ENCODE assay signal across 1 cellular context in the genomic region with DNA sequence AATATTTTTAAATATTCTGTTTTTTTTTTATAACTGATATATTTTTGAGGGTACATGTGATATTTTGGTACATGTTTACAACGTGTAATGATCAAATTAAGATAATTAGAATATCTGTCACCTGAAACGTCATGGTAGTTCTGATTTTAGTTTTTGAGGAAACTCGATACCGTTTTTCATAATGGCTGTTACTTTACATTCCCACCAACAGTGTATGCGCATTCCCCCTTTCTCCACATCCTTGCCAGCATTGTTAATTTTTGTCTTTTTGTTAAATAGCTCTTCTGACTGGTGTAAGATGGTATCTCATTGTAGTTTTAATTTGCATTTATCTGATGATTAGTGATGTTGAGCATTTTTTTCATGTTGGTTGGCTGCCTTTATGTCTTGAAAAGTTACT.
TF ChIP-seq lines count a peak whose summit lies in the region.

No MANE protein-coding gene starts in this region.

TF ChIP-seq in K562, 482 proteins besides CTCF, POLR2A, EP300 and RAD21 (continues in another document):
- TF ChIP-seq, protein P1, sequence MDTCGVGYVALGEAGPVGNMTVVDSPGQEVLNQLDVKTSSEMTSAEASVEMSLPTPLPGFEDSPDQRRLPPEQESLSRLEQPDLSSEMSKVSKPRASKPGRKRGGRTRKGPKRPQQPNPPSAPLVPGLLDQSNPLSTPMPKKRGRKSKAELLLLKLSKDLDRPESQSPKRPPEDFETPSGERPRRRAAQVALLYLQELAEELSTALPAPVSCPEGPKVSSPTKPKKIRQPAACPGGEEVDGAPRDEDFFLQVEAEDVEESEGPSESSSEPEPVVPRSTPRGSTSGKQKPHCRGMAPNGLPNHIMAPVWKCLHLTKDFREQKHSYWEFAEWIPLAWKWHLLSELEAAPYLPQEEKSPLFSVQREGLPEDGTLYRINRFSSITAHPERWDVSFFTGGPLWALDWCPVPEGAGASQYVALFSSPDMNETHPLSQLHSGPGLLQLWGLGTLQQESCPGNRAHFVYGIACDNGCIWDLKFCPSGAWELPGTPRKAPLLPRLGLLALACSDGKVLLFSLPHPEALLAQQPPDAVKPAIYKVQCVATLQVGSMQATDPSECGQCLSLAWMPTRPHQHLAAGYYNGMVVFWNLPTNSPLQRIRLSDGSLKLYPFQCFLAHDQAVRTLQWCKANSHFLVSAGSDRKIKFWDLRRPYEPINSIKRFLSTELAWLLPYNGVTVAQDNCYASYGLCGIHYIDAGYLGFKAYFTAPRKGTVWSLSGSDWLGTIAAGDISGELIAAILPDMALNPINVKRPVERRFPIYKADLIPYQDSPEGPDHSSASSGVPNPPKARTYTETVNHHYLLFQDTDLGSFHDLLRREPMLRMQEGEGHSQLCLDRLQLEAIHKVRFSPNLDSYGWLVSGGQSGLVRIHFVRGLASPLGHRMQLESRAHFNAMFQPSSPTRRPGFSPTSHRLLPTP (IDR thresholded peaks at IDR 0.05; ENCODE audit: borderline replicate concordance, extremely low read depth, insufficient read length), result no peak
- TF ChIP-seq, protein P2, sequence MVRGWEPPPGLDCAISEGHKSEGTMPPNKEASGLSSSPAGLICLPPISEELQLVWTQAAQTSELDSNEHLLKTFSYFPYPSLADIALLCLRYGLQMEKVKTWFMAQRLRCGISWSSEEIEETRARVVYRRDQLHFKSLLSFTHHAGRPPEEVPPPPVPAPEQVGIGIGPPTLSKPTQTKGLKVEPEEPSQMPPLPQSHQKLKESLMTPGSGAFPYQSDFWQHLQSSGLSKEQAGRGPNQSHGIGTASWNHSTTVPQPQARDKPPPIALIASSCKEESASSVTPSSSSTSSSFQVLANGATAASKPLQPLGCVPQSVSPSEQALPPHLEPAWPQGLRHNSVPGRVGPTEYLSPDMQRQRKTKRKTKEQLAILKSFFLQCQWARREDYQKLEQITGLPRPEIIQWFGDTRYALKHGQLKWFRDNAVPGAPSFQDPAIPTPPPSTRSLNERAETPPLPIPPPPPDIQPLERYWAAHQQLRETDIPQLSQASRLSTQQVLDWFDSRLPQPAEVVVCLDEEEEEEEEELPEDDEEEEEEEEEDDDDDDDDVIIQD (CRISPR knock-in tag; IDR thresholded peaks at IDR 0.05), result no peak
- TF ChIP-seq, protein P3, sequence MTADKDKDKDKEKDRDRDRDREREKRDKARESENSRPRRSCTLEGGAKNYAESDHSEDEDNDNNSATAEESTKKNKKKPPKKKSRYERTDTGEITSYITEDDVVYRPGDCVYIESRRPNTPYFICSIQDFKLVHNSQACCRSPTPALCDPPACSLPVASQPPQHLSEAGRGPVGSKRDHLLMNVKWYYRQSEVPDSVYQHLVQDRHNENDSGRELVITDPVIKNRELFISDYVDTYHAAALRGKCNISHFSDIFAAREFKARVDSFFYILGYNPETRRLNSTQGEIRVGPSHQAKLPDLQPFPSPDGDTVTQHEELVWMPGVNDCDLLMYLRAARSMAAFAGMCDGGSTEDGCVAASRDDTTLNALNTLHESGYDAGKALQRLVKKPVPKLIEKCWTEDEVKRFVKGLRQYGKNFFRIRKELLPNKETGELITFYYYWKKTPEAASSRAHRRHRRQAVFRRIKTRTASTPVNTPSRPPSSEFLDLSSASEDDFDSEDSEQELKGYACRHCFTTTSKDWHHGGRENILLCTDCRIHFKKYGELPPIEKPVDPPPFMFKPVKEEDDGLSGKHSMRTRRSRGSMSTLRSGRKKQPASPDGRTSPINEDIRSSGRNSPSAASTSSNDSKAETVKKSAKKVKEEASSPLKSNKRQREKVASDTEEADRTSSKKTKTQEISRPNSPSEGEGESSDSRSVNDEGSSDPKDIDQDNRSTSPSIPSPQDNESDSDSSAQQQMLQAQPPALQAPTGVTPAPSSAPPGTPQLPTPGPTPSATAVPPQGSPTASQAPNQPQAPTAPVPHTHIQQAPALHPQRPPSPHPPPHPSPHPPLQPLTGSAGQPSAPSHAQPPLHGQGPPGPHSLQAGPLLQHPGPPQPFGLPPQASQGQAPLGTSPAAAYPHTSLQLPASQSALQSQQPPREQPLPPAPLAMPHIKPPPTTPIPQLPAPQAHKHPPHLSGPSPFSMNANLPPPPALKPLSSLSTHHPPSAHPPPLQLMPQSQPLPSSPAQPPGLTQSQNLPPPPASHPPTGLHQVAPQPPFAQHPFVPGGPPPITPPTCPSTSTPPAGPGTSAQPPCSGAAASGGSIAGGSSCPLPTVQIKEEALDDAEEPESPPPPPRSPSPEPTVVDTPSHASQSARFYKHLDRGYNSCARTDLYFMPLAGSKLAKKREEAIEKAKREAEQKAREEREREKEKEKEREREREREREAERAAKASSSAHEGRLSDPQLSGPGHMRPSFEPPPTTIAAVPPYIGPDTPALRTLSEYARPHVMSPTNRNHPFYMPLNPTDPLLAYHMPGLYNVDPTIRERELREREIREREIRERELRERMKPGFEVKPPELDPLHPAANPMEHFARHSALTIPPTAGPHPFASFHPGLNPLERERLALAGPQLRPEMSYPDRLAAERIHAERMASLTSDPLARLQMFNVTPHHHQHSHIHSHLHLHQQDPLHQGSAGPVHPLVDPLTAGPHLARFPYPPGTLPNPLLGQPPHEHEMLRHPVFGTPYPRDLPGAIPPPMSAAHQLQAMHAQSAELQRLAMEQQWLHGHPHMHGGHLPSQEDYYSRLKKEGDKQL (CRISPR knock-in tag; IDR thresholded peaks at IDR 0.05; ENCODE audit: borderline replicate concordance), result no peak
- TF ChIP-seq, protein P4, sequence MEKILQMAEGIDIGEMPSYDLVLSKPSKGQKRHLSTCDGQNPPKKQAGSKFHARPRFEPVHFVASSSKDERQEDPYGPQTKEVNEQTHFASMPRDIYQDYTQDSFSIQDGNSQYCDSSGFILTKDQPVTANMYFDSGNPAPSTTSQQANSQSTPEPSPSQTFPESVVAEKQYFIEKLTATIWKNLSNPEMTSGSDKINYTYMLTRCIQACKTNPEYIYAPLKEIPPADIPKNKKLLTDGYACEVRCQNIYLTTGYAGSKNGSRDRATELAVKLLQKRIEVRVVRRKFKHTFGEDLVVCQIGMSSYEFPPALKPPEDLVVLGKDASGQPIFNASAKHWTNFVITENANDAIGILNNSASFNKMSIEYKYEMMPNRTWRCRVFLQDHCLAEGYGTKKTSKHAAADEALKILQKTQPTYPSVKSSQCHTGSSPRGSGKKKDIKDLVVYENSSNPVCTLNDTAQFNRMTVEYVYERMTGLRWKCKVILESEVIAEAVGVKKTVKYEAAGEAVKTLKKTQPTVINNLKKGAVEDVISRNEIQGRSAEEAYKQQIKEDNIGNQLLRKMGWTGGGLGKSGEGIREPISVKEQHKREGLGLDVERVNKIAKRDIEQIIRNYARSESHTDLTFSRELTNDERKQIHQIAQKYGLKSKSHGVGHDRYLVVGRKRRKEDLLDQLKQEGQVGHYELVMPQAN (IDR thresholded peaks at IDR 0.05; ENCODE audit: borderline replicate concordance), result no peak
- TF ChIP-seq ZNF282 (CRISPR knock-in tag; IDR thresholded peaks at IDR 0.05) (no peak), PPARD (CRISPR knock-in tag; IDR thresholded peaks at IDR 0.05) (no peak), ZNF583 (CRISPR knock-in tag; IDR thresholded peaks at IDR 0.05) (no peak), CEBPG (CRISPR knock-in tag; IDR thresholded peaks at IDR 0.05) (no peak), CEBPG (tag; conservative IDR thresholded peaks at IDR 0.05 in 1 of 2, IDR thresholded peaks at IDR 0.05 in 1 of 2) (no peak), RAD51 (IDR thresholded peaks at IDR 0.05; ENCODE audit: borderline replicate concordance, low read depth) (no peak), MAZ (CRISPR knock-in tag; conservative IDR thresholded peaks at IDR 0.05 in 1 of 2, IDR thresholded peaks at IDR 0.05 in 1 of 2) (no peak), LARP7 (IDR thresholded peaks at IDR 0.05) (no peak), FOXM1 (IDR thresholded peaks at IDR 0.05; ENCODE audit: low read depth) (peak; percentile 68), FOXM1 (CRISPR knock-in tag; IDR thresholded peaks at IDR 0.05; ENCODE audit: low read depth) (no peak), RFX5 (IDR thresholded peaks at IDR 0.05; ENCODE audit: low read depth, low read length) (no peak), CCAR2 (IDR thresholded peaks at IDR 0.05; ENCODE audit: low read depth, low read length) (no peak), MYBL2 (IDR thresholded peaks at IDR 0.05; ENCODE audit: low read depth) (peak; percentile 45; the same call in 1 of the 2 replicates), MYBL2 (CRISPR knock-in tag; IDR thresholded peaks at IDR 0.05; ENCODE audit: borderline replicate concordance) (no peak), ZKSCAN1 (IDR thresholded peaks at IDR 0.05; ENCODE audit: low read depth, low read length) (no peak), RBM25 (IDR thresholded peaks at IDR 0.05; ENCODE audit: low read depth, low read length, severe bottlenecking) (peak; percentile 58), PCBP1 (IDR thresholded peaks at IDR 0.05; ENCODE audit: low read depth, low read length, poor library complexity, severe bottlenecking) (no peak), PHTF2 (CRISPR knock-in tag; IDR thresholded peaks at IDR 0.05) (no peak), RBFOX2 (IDR thresholded peaks at IDR 0.05; ENCODE audit: low read depth, low read length) (no peak)
- TF ChIP-seq, protein P5, sequence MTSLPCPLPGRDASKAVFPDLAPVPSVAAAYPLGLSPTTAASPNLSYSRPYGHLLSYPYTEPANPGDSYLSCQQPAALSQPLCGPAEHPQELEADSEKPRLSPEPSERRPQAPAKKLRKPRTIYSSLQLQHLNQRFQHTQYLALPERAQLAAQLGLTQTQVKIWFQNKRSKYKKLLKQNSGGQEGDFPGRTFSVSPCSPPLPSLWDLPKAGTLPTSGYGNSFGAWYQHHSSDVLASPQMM (CRISPR knock-in tag; IDR thresholded peaks at IDR 0.05), result no peak
- TF ChIP-seq, protein P6, sequence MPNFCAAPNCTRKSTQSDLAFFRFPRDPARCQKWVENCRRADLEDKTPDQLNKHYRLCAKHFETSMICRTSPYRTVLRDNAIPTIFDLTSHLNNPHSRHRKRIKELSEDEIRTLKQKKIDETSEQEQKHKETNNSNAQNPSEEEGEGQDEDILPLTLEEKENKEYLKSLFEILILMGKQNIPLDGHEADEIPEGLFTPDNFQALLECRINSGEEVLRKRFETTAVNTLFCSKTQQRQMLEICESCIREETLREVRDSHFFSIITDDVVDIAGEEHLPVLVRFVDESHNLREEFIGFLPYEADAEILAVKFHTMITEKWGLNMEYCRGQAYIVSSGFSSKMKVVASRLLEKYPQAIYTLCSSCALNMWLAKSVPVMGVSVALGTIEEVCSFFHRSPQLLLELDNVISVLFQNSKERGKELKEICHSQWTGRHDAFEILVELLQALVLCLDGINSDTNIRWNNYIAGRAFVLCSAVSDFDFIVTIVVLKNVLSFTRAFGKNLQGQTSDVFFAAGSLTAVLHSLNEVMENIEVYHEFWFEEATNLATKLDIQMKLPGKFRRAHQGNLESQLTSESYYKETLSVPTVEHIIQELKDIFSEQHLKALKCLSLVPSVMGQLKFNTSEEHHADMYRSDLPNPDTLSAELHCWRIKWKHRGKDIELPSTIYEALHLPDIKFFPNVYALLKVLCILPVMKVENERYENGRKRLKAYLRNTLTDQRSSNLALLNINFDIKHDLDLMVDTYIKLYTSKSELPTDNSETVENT (CRISPR knock-in tag; IDR thresholded peaks at IDR 0.05), result no peak
- TF ChIP-seq, protein P7, sequence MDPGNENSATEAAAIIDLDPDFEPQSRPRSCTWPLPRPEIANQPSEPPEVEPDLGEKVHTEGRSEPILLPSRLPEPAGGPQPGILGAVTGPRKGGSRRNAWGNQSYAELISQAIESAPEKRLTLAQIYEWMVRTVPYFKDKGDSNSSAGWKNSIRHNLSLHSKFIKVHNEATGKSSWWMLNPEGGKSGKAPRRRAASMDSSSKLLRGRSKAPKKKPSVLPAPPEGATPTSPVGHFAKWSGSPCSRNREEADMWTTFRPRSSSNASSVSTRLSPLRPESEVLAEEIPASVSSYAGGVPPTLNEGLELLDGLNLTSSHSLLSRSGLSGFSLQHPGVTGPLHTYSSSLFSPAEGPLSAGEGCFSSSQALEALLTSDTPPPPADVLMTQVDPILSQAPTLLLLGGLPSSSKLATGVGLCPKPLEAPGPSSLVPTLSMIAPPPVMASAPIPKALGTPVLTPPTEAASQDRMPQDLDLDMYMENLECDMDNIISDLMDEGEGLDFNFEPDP (CRISPR knock-in tag; IDR thresholded peaks at IDR 0.05), result no peak
- TF ChIP-seq, protein P8, sequence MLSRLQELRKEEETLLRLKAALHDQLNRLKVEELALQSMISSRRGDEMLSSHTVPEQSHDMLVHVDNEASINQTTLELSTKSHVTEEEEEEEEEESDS (CRISPR knock-in tag; IDR thresholded peaks at IDR 0.05), result no peak
- TF ChIP-seq, protein P9, sequence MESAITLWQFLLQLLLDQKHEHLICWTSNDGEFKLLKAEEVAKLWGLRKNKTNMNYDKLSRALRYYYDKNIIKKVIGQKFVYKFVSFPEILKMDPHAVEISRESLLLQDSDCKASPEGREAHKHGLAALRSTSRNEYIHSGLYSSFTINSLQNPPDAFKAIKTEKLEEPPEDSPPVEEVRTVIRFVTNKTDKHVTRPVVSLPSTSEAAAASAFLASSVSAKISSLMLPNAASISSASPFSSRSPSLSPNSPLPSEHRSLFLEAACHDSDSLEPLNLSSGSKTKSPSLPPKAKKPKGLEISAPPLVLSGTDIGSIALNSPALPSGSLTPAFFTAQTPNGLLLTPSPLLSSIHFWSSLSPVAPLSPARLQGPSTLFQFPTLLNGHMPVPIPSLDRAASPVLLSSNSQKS (CRISPR knock-in tag; IDR thresholded peaks at IDR 0.05), result no peak
- TF ChIP-seq, protein P10, sequence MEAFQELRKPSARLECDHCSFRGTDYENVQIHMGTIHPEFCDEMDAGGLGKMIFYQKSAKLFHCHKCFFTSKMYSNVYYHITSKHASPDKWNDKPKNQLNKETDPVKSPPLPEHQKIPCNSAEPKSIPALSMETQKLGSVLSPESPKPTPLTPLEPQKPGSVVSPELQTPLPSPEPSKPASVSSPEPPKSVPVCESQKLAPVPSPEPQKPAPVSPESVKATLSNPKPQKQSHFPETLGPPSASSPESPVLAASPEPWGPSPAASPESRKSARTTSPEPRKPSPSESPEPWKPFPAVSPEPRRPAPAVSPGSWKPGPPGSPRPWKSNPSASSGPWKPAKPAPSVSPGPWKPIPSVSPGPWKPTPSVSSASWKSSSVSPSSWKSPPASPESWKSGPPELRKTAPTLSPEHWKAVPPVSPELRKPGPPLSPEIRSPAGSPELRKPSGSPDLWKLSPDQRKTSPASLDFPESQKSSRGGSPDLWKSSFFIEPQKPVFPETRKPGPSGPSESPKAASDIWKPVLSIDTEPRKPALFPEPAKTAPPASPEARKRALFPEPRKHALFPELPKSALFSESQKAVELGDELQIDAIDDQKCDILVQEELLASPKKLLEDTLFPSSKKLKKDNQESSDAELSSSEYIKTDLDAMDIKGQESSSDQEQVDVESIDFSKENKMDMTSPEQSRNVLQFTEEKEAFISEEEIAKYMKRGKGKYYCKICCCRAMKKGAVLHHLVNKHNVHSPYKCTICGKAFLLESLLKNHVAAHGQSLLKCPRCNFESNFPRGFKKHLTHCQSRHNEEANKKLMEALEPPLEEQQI (IDR thresholded peaks at IDR 0.05), result peak; percentile 100
- TF ChIP-seq, protein P11, sequence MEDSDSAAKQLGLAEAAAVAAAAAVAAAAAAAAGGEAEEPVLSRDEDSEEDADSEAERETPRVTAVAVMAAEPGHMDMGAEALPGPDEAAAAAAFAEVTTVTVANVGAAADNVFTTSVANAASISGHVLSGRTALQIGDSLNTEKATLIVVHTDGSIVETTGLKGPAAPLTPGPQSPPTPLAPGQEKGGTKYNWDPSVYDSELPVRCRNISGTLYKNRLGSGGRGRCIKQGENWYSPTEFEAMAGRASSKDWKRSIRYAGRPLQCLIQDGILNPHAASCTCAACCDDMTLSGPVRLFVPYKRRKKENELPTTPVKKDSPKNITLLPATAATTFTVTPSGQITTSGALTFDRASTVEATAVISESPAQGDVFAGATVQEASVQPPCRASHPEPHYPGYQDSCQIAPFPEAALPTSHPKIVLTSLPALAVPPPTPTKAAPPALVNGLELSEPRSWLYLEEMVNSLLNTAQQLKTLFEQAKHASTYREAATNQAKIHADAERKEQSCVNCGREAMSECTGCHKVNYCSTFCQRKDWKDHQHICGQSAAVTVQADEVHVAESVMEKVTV (CRISPR knock-in tag; IDR thresholded peaks at IDR 0.05), result no peak
